In genomic region chr14:100246136-100246535, GRCh38 we compare ENCODE assay signal across 10 cellular contexts. TPM values are rescaled to one million over a fixed set of nuclear protein-coding genes. Genes with fewer than 3 reads are reported as not detected.
DNase-seq lines count a peak whose midpoint lies in the region; ATAC-seq, FAIRE-seq and TF ChIP-seq lines count a peak whose summit lies in the region.
"Had no signal": no experiment of that assay in that cellular context is flagged by ENCODE, and none has a peak within 500 bp of the region (broad histone marks: within the 10 kb centered on the region; RNA-seq: fewer than 3 reads in every experiment).

No MANE protein-coding gene starts in this region.

- H3K36me3 ChIP-seq in CD8-positive, alpha-beta memory T cell (ENCODE audit: insufficient read depth, low read length), result peaks cover 3% of the 10 kb centered on the region
- H3K36me3 ChIP-seq in PC-3 (ENCODE audit: low read depth, low read length), result 0 out of 2 replicates have a peak, but pooled peaks cover 2% of the 10 kb centered on the region
- no peaks in the 10 kb centered on the region for H3K36me3 ChIP-seq in esophagus (ENCODE audit: control insufficient read depth in 2 of 2, insufficient read depth in 2 of 2, low read length in 1 of 2)

- POLR2A ChIA-PET in CD8-positive, alpha-beta memory T cell (lab: Charles Lee), result no interaction called here
- POLR2A ChIA-PET in PC-3 (lab: Charles Lee; ENCODE audit: unreplicated experiment), result no interaction called here

- peaks cover 0 to 24% (median 4%) of the 10 kb centered on the region in 3 donors for H3K36me3 Mint-ChIP-seq in CD8-positive, alpha-beta memory T cell
- peaks cover 48% of the 10 kb centered on the region for H3K36me3 Mint-ChIP-seq in nephron progenitor cell (ENCODE audit: low read depth)

- peaks cover 79% of the 10 kb centered on the region for H3K4me1 ChIP-seq in CD8-positive, alpha-beta memory T cell (ENCODE audit: insufficient read depth, low read length)
- peaks cover 22% of the 10 kb centered on the region; the same call in 1 of the 2 replicates for H3K4me1 ChIP-seq in PC-3 (ENCODE audit: insufficient read depth, low read length)
- peaks cover 4 to 7% of the 10 kb centered on the region in 2 donors for H3K4me1 ChIP-seq in esophagus (ENCODE audit: control insufficient read depth in 2 of 2, insufficient read depth in 2 of 2, low read length in 1 of 2)

- TF ChIP-seq POLR2A in H54 (IDR thresholded peaks at IDR 0.05; ENCODE audit: low read depth, low read length), result no peak

- no peak for DNase-seq in CD8-positive, alpha-beta memory T cell
- no peak for DNase-seq in PC-3
- no peak for DNase-seq in nephron progenitor cell
- DNase-seq in NCI-H69 (lab: John Stamatoyannopoulos, UW), result no peak
- no peak for DNase-seq in amniotic stem cell (lab: John Stamatoyannopoulos, UW)
- DNase-seq in UCSD-AML1 (lab: John Stamatoyannopoulos, UW; ENCODE audit: unreplicated experiment), result no peak
- no peak for DNase-seq in H54 (ENCODE audit: insufficient read length, low spot score)
- DNase-seq: activated CD4-positive, alpha-beta memory T cell treated with anti-CD3 and anti-CD28 coated beads for 36 hours; NK-92 treated with Interleukin-12 subunit alpha and Interleukin-12 subunit beta, amount 100 ng/mL, for 24 hours had no signal

- H3K4me3 Mint-ChIP-seq in CD8-positive, alpha-beta memory T cell, result peak overlapping the region in 3 of 7 donors; percentile 15 to 71 (median 28)
- H3K4me3 Mint-ChIP-seq in nephron progenitor cell, result no peak overlapping the region
- H3K4me3 Mint-ChIP-seq: activated CD4-positive, alpha-beta memory T cell treated with anti-CD3 and anti-CD28 coated beads for 36 hours had no signal

- peak overlapping the region; percentile 31 to 90 (median 70) for H3K27ac Mint-ChIP-seq in CD8-positive, alpha-beta memory T cell
- peak overlapping the region; percentile 73 for H3K27ac Mint-ChIP-seq in nephron progenitor cell

- H3K4me3 ChIP-seq in CD8-positive, alpha-beta memory T cell (ENCODE audit: low read length), result no peak overlapping the region
- H3K4me3 ChIP-seq in PC-3 (ENCODE audit: low read length), result no peak overlapping the region
- H3K4me3 ChIP-seq in esophagus (ENCODE audit: low read depth in 1 of 2, low read length in 2 of 2), result no peak overlapping the region

- H3K4me1 Mint-ChIP-seq in CD8-positive, alpha-beta memory T cell, result peaks cover 66 to 89% (median 83%) of the 10 kb centered on the region in 3 donors
- peaks cover 64% of the 10 kb centered on the region for H3K4me1 Mint-ChIP-seq in nephron progenitor cell

- no peaks in the 10 kb centered on the region for H3K9me3 Mint-ChIP-seq in CD8-positive, alpha-beta memory T cell
- H3K9me3 Mint-ChIP-seq in nephron progenitor cell, result peaks cover 5% of the 10 kb centered on the region
- H3K9me3 Mint-ChIP-seq: activated CD4-positive, alpha-beta memory T cell treated with anti-CD3 and anti-CD28 coated beads for 36 hours had no signal

- H4K20me1 ChIP-seq in PC-3 (ENCODE audit: low read length), result peaks cover 67% of the 10 kb centered on the region

- intact Hi-C loops in PC-3 (cut with micrococcal nuclease), result no loop called here

- ATAC-seq in PC-3, result peak; percentile 9; the same call in 1 of the 2 replicates

- TF ChIP-seq CTCF in PC-3 (conservative IDR thresholded peaks at IDR 0.05; ENCODE audit: low read depth, low read length) (no peak), nephron progenitor cell (IDR thresholded peaks at IDR 0.05) (no peak)

- no peaks in the 10 kb centered on the region for H3K27me3 Mint-ChIP-seq in CD8-positive, alpha-beta memory T cell
- H3K27me3 Mint-ChIP-seq in nephron progenitor cell (ENCODE audit: low read depth, poor library complexity), result peaks cover 6% of the 10 kb centered on the region
- H3K27me3 Mint-ChIP-seq: activated CD4-positive, alpha-beta memory T cell treated with anti-CD3 and anti-CD28 coated beads for 36 hours had no signal

- no peak for FAIRE-seq in H54 (lab: Jason Lieb, UNC)

- no peak overlapping the region for H3K27ac ChIP-seq in CD8-positive, alpha-beta memory T cell (ENCODE audit: low read depth, low read length)
- H3K27ac ChIP-seq in PC-3 (ENCODE audit: low read length) (no peak overlapping the region), esophagus (ENCODE audit: low read depth in 2 of 2, low read length in 1 of 2) (peak overlapping the region; percentile 21 to 50)

- H3F3A ChIP-seq in PC-3 (ENCODE audit: low read length, unreplicated experiment), result no peaks in the 10 kb centered on the region

- no peak overlapping the region for H2AFZ ChIP-seq in PC-3 (ENCODE audit: low read length)

- no peaks in the 10 kb centered on the region for H3K27me3 ChIP-seq in CD8-positive, alpha-beta memory T cell (ENCODE audit: insufficient read depth, low read length, poor library complexity, severe bottlenecking)
- H3K27me3 ChIP-seq in PC-3 (ENCODE audit: low read length) (no peaks in the 10 kb centered on the region), esophagus (ENCODE audit: control insufficient read depth in 1 of 2, insufficient read depth in 2 of 2, low read length in 2 of 2) (no peaks in the 10 kb centered on the region)

- no peaks in the 10 kb centered on the region for H3K9me3 ChIP-seq in CD8-positive, alpha-beta memory T cell (ENCODE audit: low read length)
- H3K9me3 ChIP-seq in PC-3 (ENCODE audit: low read length) (no peaks in the 10 kb centered on the region), esophagus (ENCODE audit: control insufficient read depth in 2 of 2, insufficient read depth in 1 of 2, low read depth in 1 of 2, low read length in 1 of 2) (no peaks in the 10 kb centered on the region)

- H3K9me2 ChIP-seq in PC-3 (replicated peaks; ENCODE audit: low read length), result no peaks in the 10 kb centered on the region

- H3K9ac ChIP-seq in PC-3 (ENCODE audit: low read length), result no peak overlapping the region

- peaks cover 100% of the 10 kb centered on the region for H3K79me2 ChIP-seq in PC-3 (ENCODE audit: low read length)

- WGBS in esophagus, 2 donors, result 40 to 52% methylated on average over 6 of the region's 6 CpGs

- no TSS peak for BruUV-seq in PC-3 (replicated peaks; lab: Mats Ljungman, UMichigan)

- H3K4me2 ChIP-seq in PC-3 (ENCODE audit: low read length), result peak overlapping the region; percentile 25

- CTCF ChIA-PET in CD8-positive, alpha-beta memory T cell (lab: Charles Lee), result interaction anchor here (0.7 to 3.3 kb wide), 8 partner anchors 12 to 263 kb away, joined by 3 to 19 read pairs (median 4); no protein-coding TSS in a partner anchor
- CTCF ChIA-PET in PC-3 (lab: Charles Lee), result interaction anchor here (0.5 to 0.7 kb wide), 5 partner anchors 12 to 266 kb away, joined by 3 to 4 read pairs (median 4); no protein-coding TSS in a partner anchor

RNA-seq across cellular contexts. Expression of gene YY1, which starts 7.2 kb away (rescaled TPM):
- 100 to 1,000 TPM; 109 to 116 TPM for total RNA-seq in CD8-positive, alpha-beta memory T cell
- polyA plus RNA-seq in CD8-positive, alpha-beta memory T cell, result 24.2 TPM
- 64.1 and 88.4 TPM in 2 replicates for total RNA-seq in PC-3 (2014; rRNA removed)
- polyA plus RNA-seq in esophagus, result 10 to 100 TPM; 24.7 to 36.9 TPM

Comparison
In these comparisons a context has a peak if more than half of its experiments do, and no peak if none do; other contexts are left out.
1. H3K27ac ChIP-seq: peak in esophagus (2 of 2); none in CD8-positive, alpha-beta memory T cell (single experiment) and PC-3 (single experiment).